Comparison of ENCODE assay signal across 9 cellular contexts in genomic region chr22:25334091-25334490, GRCh38.
DNase-seq lines count a peak whose midpoint lies in the region; ATAC-seq and TF ChIP-seq lines count a peak whose summit lies in the region.
"Had no signal": no experiment of that assay in that cellular context is flagged by ENCODE, and none has a peak within 500 bp of the region (broad histone marks: within the 10 kb centered on the region; RNA-seq: fewer than 3 reads in every experiment).

No MANE protein-coding gene starts in this region.

- peaks cover 2% of the 10 kb centered on the region for H3K9me3 Mint-ChIP-seq in glutamatergic neuron (ENCODE audit: unreplicated experiment)

- no peaks in the 10 kb centered on the region for H3K36me3 Mint-ChIP-seq in glutamatergic neuron (ENCODE audit: unreplicated experiment)

- H3K4me1 Mint-ChIP-seq in glutamatergic neuron (ENCODE audit: low read depth, unreplicated experiment) = no peaks in the 10 kb centered on the region

- DNase-seq in GM12865 (ENCODE audit: low read depth) (peak; percentile 68), NCI-H1694 treated with DMSO at 0.1 percent for 48 hours (lab: John Stamatoyannopoulos, UW) (peak; percentile 55), glutamatergic neuron (peak; percentile 85), retinal pigment epithelial cell (ENCODE audit: low read depth) (no peak), GF-D8 (lab: John Stamatoyannopoulos, UW) (no peak), DMS153 (lab: John Stamatoyannopoulos, UW) (no peak)
- peak; percentile 17 for DNase-seq in activated CD8-positive, alpha-beta memory T cell treated with anti-CD3 and anti-CD28 coated beads, Interleukin-2, amount 50 U/mL, for 24 hours (ENCODE audit: extremely low read depth)

- H3K4me3 ChIP-seq in GM12865 (ENCODE audit: low read depth, low read length) (no peak overlapping the region), retinal pigment epithelial cell (ENCODE audit: low read length) (no peak overlapping the region)
- H3K4me3 ChIP-seq: SK-N-MC had no signal

- TF ChIP-seq CTCF in GM12865 (IDR thresholded peaks at IDR 0.05; ENCODE audit: insufficient read depth, low read depth, low read length, missing control alignments) (peak; percentile 65), glutamatergic neuron (IDR thresholded peaks at IDR 0.05; ENCODE audit: partially characterized antibody, unreplicated experiment) (peak; percentile 68), retinal pigment epithelial cell (conservative IDR thresholded peaks at IDR 0.05; ENCODE audit: low read depth, low read length) (peak; percentile 44)

- no peak for ATAC-seq in GM18870 (IDR thresholded peaks at IDR 0.05; ENCODE audit: unreplicated experiment)

- H3K27me3 Mint-ChIP-seq in glutamatergic neuron (ENCODE audit: unreplicated experiment) = peaks cover 4% of the 10 kb centered on the region

- no peak overlapping the region for H3K4me3 Mint-ChIP-seq in glutamatergic neuron (ENCODE audit: unreplicated experiment)

- H3K27ac Mint-ChIP-seq in glutamatergic neuron (ENCODE audit: unreplicated experiment) = no peak overlapping the region

Comparison
In these comparisons a context has a peak if more than half of its experiments do, and no peak if none do; other contexts are left out.
1. DNase-seq: peak in GM12865 (single experiment), NCI-H1694 treated with DMSO at 0.1 percent for 48 hours (single experiment), activated CD8-positive, alpha-beta memory T cell treated with anti-CD3 and anti-CD28 coated beads, Interleukin-2, amount 50 U/mL, for 24 hours (single experiment) and glutamatergic neuron (single experiment); none in retinal pigment epithelial cell (single experiment), GF-D8 (single experiment) and DMS153 (single experiment).
2. Peak in every context shown above with its lines, with median percentiles within 50 percentile points of each other: CTCF ChIP-seq.